Comparison of ENCODE assay signal across 9 cellular contexts in the genomic region with DNA sequence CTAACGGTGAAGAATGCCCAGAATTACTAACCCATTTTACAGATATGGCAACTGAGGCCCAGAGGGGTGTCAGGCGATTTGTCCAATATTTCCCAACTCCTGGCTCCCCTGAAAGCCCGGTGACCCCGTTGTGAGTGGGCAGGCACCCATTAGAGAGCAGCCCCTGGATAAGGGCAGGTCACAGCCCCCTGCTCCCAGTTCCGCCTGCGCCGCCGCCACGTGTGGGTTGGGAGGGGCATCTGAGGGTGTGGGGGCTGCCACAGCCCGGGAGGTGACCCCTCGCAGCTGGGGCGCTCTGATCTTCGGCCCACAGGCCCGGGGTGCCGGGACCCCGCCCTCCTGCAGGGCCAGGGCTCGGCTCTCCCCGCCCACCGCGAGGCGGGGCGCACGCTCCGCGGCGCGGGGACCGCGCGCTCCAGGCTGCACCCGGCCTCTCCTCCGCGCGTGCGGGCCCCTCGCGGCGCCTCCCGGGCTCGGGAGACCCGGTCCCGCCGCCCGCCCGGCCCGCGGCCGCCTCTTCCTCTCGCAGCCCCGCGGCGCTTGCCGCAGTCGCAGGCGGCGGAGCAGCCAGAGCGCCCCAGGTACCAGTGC. TPM values are rescaled to one million over a fixed set of nuclear protein-coding genes. Genes with fewer than 3 reads are reported as not detected.
DNase-seq lines count a peak whose midpoint lies in the region; ATAC-seq and TF ChIP-seq lines count a peak whose summit lies in the region.
"Had no signal": no experiment of that assay in that cellular context is flagged by ENCODE, and none has a peak within 500 bp of the region (broad histone marks: within the 10 kb centered on the region; RNA-seq: fewer than 3 reads in every experiment).

A gene (plus strand): TSS at position 423 of the 591 bp plus-strand sequence. CDS start 879 bp downstream, outside the sequence.

- H3K27me3 ChIP-seq in heart left ventricle (peaks cover 22 to 64% (median 38%) of the 10 kb centered on the region in 9 donors), iPS-20b (ENCODE audit: insufficient read depth, low read length) (peaks cover 83% of the 10 kb centered on the region)

- H3K36me3 ChIP-seq in heart left ventricle (no peaks in the 10 kb centered on the region), iPS-20b (ENCODE audit: insufficient read depth, low read depth, low read length) (no peaks in the 10 kb centered on the region)

- H3K4me3 ChIP-seq in heart left ventricle (peak within 1 kb of the TSS in 7 of 12 donors; percentile 20 to 46 (median 32)), iPS-20b (ENCODE audit: low read length) (peak within 1 kb of the TSS; percentile 46; the same call in 1 of the 2 replicates)

- H3K27ac Mint-ChIP-seq in type B pancreatic cell, result no peak within 1 kb of the TSS

- WGBS in heart left ventricle, 4 donors, result 4 to 24% (median 4%) methylated on average over 9 to 57 of the region's 57 CpGs; no CpG with 5 or more reads in 1 of the 4 donors

- H3K36me3 Mint-ChIP-seq in type B pancreatic cell, result no peaks in the 10 kb centered on the region

- no peak for ATAC-seq in heart left ventricle
- no peak for ATAC-seq in left ventricle myocardium superior
- no peak for ATAC-seq in GM21390 (IDR thresholded peaks at IDR 0.05; ENCODE audit: unreplicated experiment)

- H3K9me3 ChIP-seq in heart left ventricle (no peaks in the 10 kb centered on the region), iPS-20b (ENCODE audit: insufficient read depth, low read depth, low read length) (no peaks in the 10 kb centered on the region)

- H3K27ac ChIP-seq in heart left ventricle (no peak within 1 kb of the TSS), iPS-20b (ENCODE audit: low read length) (no peak within 1 kb of the TSS)

- H3K27me3 Mint-ChIP-seq in type B pancreatic cell, result peaks cover 85% of the 10 kb centered on the region

- no peaks in the 10 kb centered on the region for H3K9me3 Mint-ChIP-seq in type B pancreatic cell

- H3K4me1 Mint-ChIP-seq in type B pancreatic cell (ENCODE audit: unreplicated experiment), result peaks cover 4% of the 10 kb centered on the region

- intact Hi-C loops in heart left ventricle (cut with DNase I) (loop anchor here in 3 of 10 donors (5.0 kb wide), 1 partner anchor 38 kb away; no protein-coding TSS in a partner anchor), left ventricle myocardium superior (cut with micrococcal nuclease) (no loop called here)

- H3K4me1 ChIP-seq in heart left ventricle (peaks cover 0 to 16% (median 5%) of the 10 kb centered on the region in 12 donors), iPS-20b (ENCODE audit: insufficient read depth, low read length) (peaks cover under 1% of the 10 kb centered on the region; the same call in 1 of the 2 replicates)

- TF ChIP-seq CTCF in heart left ventricle (IDR thresholded peaks at IDR 0.05), result no peak
- TF ChIP-seq CTCF in type B pancreatic cell (conservative IDR thresholded peaks at IDR 0.05), result no peak

- no peak within 1 kb of the TSS for H3K9ac ChIP-seq in iPS-20b (ENCODE audit: low read depth, low read length)

- DNase-seq in heart left ventricle (no peak), left ventricle myocardium superior (no peak), type B pancreatic cell (ENCODE audit: extremely low spot score, unreplicated experiment) (no peak), NCI-H2081 (lab: John Stamatoyannopoulos, UW) (no peak), NCI-H1048 (lab: John Stamatoyannopoulos, UW) (no peak)
- DNase-seq in activated T-cell treated with anti-CD3 and anti-CD28 coated beads, Interleukin-2, amount 50 U/mL, for 48 hours, result peak; percentile 38 to 63

- peak within 1 kb of the TSS; percentile 34 for H3K4me3 Mint-ChIP-seq in type B pancreatic cell

- TF ChIP-seq POLR2A in heart left ventricle (IDR thresholded peaks at IDR 0.05), result no peak

RNA-seq across cellular contexts. Expression of the gene that starts here (rescaled TPM):
- not detected for total RNA-seq in heart left ventricle
- polyA plus RNA-seq in heart left ventricle, result not detected
- not detected for total RNA-seq in left ventricle myocardium superior
- not detected in 2 replicates for total RNA-seq in type B pancreatic cell (ENCODE audit: low replicate concordance)
- total RNA-seq: subcutaneous adipose tissue had no signal

Comparison
In these comparisons a context has a peak if more than half of its experiments do, and no peak if none do; other contexts are left out.
1. DNase-seq: peak in activated T-cell treated with anti-CD3 and anti-CD28 coated beads, Interleukin-2, amount 50 U/mL, for 48 hours (2 of 2); none in heart left ventricle (0 of 5), left ventricle myocardium superior (single experiment), type B pancreatic cell (single experiment), NCI-H2081 (0 of 2) and NCI-H1048 (single experiment).